In genomic region chr1:2150836-2151235, GRCh38 we compare ENCODE assay signal across 29 cellular contexts. TPM values are rescaled to one million over a fixed set of nuclear protein-coding genes. Genes with fewer than 3 reads are reported as not detected.
DNase-seq lines count a peak whose midpoint lies in the region; ATAC-seq, FAIRE-seq and TF ChIP-seq lines count a peak whose summit lies in the region.
"Had no signal": no experiment of that assay in that cellular context is flagged by ENCODE, and none has a peak within 500 bp of the region (broad histone marks: within the 10 kb centered on the region; RNA-seq: fewer than 3 reads in every experiment).

No MANE protein-coding gene starts in this region.

- H3K36me3 Mint-ChIP-seq in activated naive CD4-positive, alpha-beta T cell treated with anti-CD3 and anti-CD28 coated beads, Interleukin-2, amount 10 ng/mL, durations not matched to agents 7 days and 5 days = peaks cover 6% of the 10 kb centered on the region
- H3K36me3 Mint-ChIP-seq in T-cell = peaks cover 16% of the 10 kb centered on the region

- no peaks in the 10 kb centered on the region for H3K36me3 ChIP-seq in neutrophil
- H3K36me3 ChIP-seq: prostate gland, sigmoid colon had no signal

- H3K27ac ChIP-seq in HL-60 (replicated peaks) (peak overlapping the region; percentile 92), neutrophil (peak overlapping the region; percentile 99)
- H3K27ac ChIP-seq: prostate gland, sigmoid colon, SK-N-MC, tibial artery had no signal

- H3K4me1 Mint-ChIP-seq in activated naive CD4-positive, alpha-beta T cell treated with anti-CD3 and anti-CD28 coated beads, Interleukin-2, amount 10 ng/mL, durations not matched to agents 7 days and 5 days = peaks cover 24% of the 10 kb centered on the region
- peaks cover 19 to 25% (median 23%) of the 10 kb centered on the region in 3 donors for H3K4me1 Mint-ChIP-seq in T-cell
- H3K4me1 Mint-ChIP-seq: immature natural killer cell had no signal

- H3K4me3 ChIP-seq in HL-60 (replicated peaks; ENCODE audit: insufficient read depth, low read length) (no peak overlapping the region), neutrophil (ENCODE audit: low read depth in 1 of 2, low read length in 1 of 2) (peak overlapping the region; percentile 44 to 66)
- H3K4me3 ChIP-seq: prostate gland, sigmoid colon, SK-N-MC, tibial artery had no signal

- POLR2A ChIA-PET in T-cell (lab: Charles Lee) = interaction anchor here in 1 of 2 donors (0.6 kb wide), 1 partner anchor 14 kb away, joined by 4 read pairs; no protein-coding TSS in a partner anchor

- TF ChIP-seq CTCF in HL-60 (IDR thresholded peaks at IDR 0.05; ENCODE audit: insufficient read depth, low read length) = no peak
- TF ChIP-seq CTCF in neutrophil (IDR thresholded peaks at IDR 0.05) = no peak

- H3K4me1 ChIP-seq in neutrophil (ENCODE audit: control insufficient read depth in 1 of 2, insufficient read depth in 1 of 2, low read depth in 1 of 2, low read length in 1 of 2) = peaks cover 78 to 79% of the 10 kb centered on the region in 2 experiments
- H3K4me1 ChIP-seq: prostate gland, sigmoid colon, tibial artery had no signal

- H3K9me3 ChIP-seq in neutrophil = no peaks in the 10 kb centered on the region
- H3K9me3 ChIP-seq: prostate gland, sigmoid colon, tibial artery had no signal

- ATAC-seq in T-cell (replicated peaks in 1 of 4) = no peak
- ATAC-seq: activated CD4-positive, CD25-positive, alpha-beta regulatory T cell treated with anti-CD3 and anti-CD28 coated beads, Interleukin-2, amount 50 U/mL, for 24 hours; activated naive CD4-positive, alpha-beta T cell treated with anti-CD3 and anti-CD28 coated beads, Interleukin-2, amount 50 U/mL, for 72 hours; activated T-helper 17 cell treated with anti-CD3 and anti-CD28 coated beads, Interleukin-2, amount 50 U/mL, for 72 hours; HCT116; T-helper 17 cell had no signal

- no peak overlapping the region for H3K4me3 Mint-ChIP-seq in activated naive CD4-positive, alpha-beta T cell treated with anti-CD3 and anti-CD28 coated beads, Interleukin-2, amount 10 ng/mL, durations not matched to agents 7 days and 5 days
- H3K4me3 Mint-ChIP-seq in T-cell = no peak overlapping the region
- H3K4me3 Mint-ChIP-seq: activated CD4-positive, alpha-beta memory T cell treated with anti-CD3 and anti-CD28 coated beads for 36 hours; activated T-helper 17 cell treated with anti-CD3 and anti-CD28 coated beads, Interleukin-2, amount 50 U/mL, for 72 hours; immature natural killer cell; T-helper 17 cell had no signal

- CTCF ChIA-PET in activated naive CD4-positive, alpha-beta T cell treated with anti-CD3 and anti-CD28 coated beads, Interleukin-2, amount 10 ng/mL, durations not matched to agents 7 days and 5 days (lab: Charles Lee) = interaction anchor here (1.7 to 4.5 kb wide), 3 partner anchors 11 to 24 kb away, joined by 4 to 35 read pairs (median 10); no protein-coding TSS in a partner anchor
- CTCF ChIA-PET in T-cell (lab: Charles Lee) = no interaction called here

- no peaks in the 10 kb centered on the region for H3K27me3 Mint-ChIP-seq in activated naive CD4-positive, alpha-beta T cell treated with anti-CD3 and anti-CD28 coated beads, Interleukin-2, amount 10 ng/mL, durations not matched to agents 7 days and 5 days
- H3K27me3 Mint-ChIP-seq in T-cell = no peaks in the 10 kb centered on the region
- H3K27me3 Mint-ChIP-seq: activated CD4-positive, alpha-beta memory T cell treated with anti-CD3 and anti-CD28 coated beads for 36 hours; activated T-helper 17 cell treated with anti-CD3 and anti-CD28 coated beads, Interleukin-2, amount 50 U/mL, for 72 hours; T-helper 17 cell had no signal

- FAIRE-seq in frontal cortex (lab: Jason Lieb, UNC) = no peak
- FAIRE-seq: colon had no signal

- peak overlapping the region; percentile 72 for H3K27ac Mint-ChIP-seq in activated naive CD4-positive, alpha-beta T cell treated with anti-CD3 and anti-CD28 coated beads, Interleukin-2, amount 10 ng/mL, durations not matched to agents 7 days and 5 days
- H3K27ac Mint-ChIP-seq in T-cell = peak overlapping the region; percentile 55 to 71
- H3K27ac Mint-ChIP-seq: activated CD4-positive, alpha-beta memory T cell treated with anti-CD3 and anti-CD28 coated beads for 36 hours; activated naive CD4-positive, alpha-beta T cell treated with anti-CD3 and anti-CD28 coated beads, Interleukin-2, amount 50 U/mL, for 72 hours; activated T-helper 17 cell treated with anti-CD3 and anti-CD28 coated beads, Interleukin-2, amount 50 U/mL, for 72 hours; immature natural killer cell; T-helper 17 cell had no signal

- H3K9me3 Mint-ChIP-seq in activated naive CD4-positive, alpha-beta T cell treated with anti-CD3 and anti-CD28 coated beads, Interleukin-2, amount 10 ng/mL, durations not matched to agents 7 days and 5 days = peaks cover 5% of the 10 kb centered on the region
- peaks cover 0 to 7% (median 0%) of the 10 kb centered on the region in 3 donors for H3K9me3 Mint-ChIP-seq in T-cell
- H3K9me3 Mint-ChIP-seq: activated CD4-positive, alpha-beta memory T cell treated with anti-CD3 and anti-CD28 coated beads for 36 hours; activated T-helper 17 cell treated with anti-CD3 and anti-CD28 coated beads, Interleukin-2, amount 50 U/mL, for 72 hours; immature natural killer cell had no signal

- no peaks in the 10 kb centered on the region for H3K27me3 ChIP-seq in HL-60 (ENCODE audit: insufficient read depth, poor library complexity, severe bottlenecking)
- no peaks in the 10 kb centered on the region for H3K27me3 ChIP-seq in neutrophil
- H3K27me3 ChIP-seq: sigmoid colon had no signal

- no peak for DNase-seq in activated naive CD4-positive, alpha-beta T cell treated with anti-CD3 and anti-CD28 coated beads, Interleukin-2, amount 10 ng/mL, durations not matched to agents 7 days and 5 days
- DNase-seq in activated naive CD4-positive, alpha-beta T cell (lab: John Stamatoyannopoulos, UW) = no peak
- DNase-seq in HL-60 (ENCODE audit: low read depth in 1 of 2, low spot score in 1 of 2) (peak in 1 of 2 experiments; percentile 89), T-cell (no peak), frontal cortex (ENCODE audit: low spot score in 2 of 2) (no peak), dedifferentiated amniotic fluid mesenchymal stem cell (ENCODE audit: extremely low spot score) (no peak)
- DNase-seq in stimulated activated CD4-positive, alpha-beta T cell treated with anti-CD3 and anti-CD28 coated beads, Interleukin-1b, Interleukin-23, amount 100 ng/mL, for 48 hours = no peak
- DNase-seq: activated CD4-positive, alpha-beta memory T cell treated with anti-CD3 and anti-CD28 coated beads for 36 hours; DMS53; effector CD4-positive, alpha-beta T cell; immature natural killer cell; left colon; mesendoderm; NCI-H1048; NCI-H446 treated with DMSO at 0.1 percent for 48 hours; NCI-H774; RPMI8226; sigmoid colon; stimulated activated CD4-positive, alpha-beta T cell treated with anti-CD3 and anti-CD28 coated beads, Interleukin-4, amount 100 ng/mL, for 24 hours; T-helper 17 cell; tibial artery had no signal

RNA-seq across cellular contexts. Expression of gene FAAP20, which starts 43.7 kb away (rescaled TPM):
- total RNA-seq in T-cell (10 to 100 TPM; 52.9 to 74.8 (median 68.2) TPM), frontal cortex (19.2 TPM)
